Comparison of ENCODE assay signal across 2 cellular contexts in the genomic region with DNA sequence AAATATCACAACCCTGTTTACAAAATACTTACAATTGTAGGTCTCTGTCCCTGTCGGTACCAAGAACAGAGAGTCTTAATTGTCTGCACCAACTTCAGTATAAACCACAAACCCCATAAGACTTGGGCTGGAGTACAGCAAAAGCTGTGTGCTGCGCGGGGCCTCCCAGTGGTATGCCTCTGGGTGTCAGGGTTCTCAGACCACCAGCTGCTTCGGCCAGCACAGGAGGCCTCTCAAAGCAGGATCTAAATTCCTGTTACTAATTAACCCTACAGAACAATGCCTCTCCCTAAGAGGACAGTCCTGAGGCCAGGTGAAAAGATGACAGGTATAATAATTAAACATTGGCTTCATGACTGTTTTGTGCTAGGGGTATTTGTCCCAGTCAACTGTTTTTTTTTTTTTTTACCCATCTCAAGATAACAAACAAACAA.
A peak's percentile ranks its signal among the peaks of the same experiment; 100 is the strongest.
TF ChIP-seq lines count a peak whose summit lies in the region.

No MANE protein-coding gene starts in this region.

TF ChIP-seq in GM12878, 131 proteins besides CTCF, POLR2A, EP300 and RAD21:
- TF ChIP-seq NR2F1 (conservative IDR thresholded peaks at IDR 0.05) (peak; percentile 43), IKZF1 (conservative IDR thresholded peaks at IDR 0.05) (peak; percentile 28; the same call in 1 of the 2 replicates), DPF2 (IDR thresholded peaks at IDR 0.05) (peak; percentile 20; the same call in 1 of the 2 replicates), NRF1 (conservative IDR thresholded peaks at IDR 0.05; ENCODE audit: low read depth, low read length) (no peak), MTA2 (IDR thresholded peaks at IDR 0.05; ENCODE audit: low read depth) (peak; percentile 43; the same call in 1 of the 2 replicates), YBX1 (IDR thresholded peaks at IDR 0.05) (no peak), TCF12 (IDR thresholded peaks at IDR 0.05; ENCODE audit: low read depth, low read length) (0 out of 2 replicates have a peak, but pooled peaks have one; percentile 20), NBN (IDR thresholded peaks at IDR 0.05) (0 out of 2 replicates have a peak, but pooled peaks have one; percentile 16)
TF ChIP-seq in GM12878: peak in this region for 6.

TF ChIP-seq in HepG2, 621 proteins besides CTCF, POLR2A, EP300 and RAD21 (continues in another document):
- TF ChIP-seq SUZ12 (IDR thresholded peaks at IDR 0.05; ENCODE audit: low read depth, low read length) = no peak
- TF ChIP-seq CENPX (CRISPR knock-in tag; IDR thresholded peaks at IDR 0.05) = no peak
- no peak for TF ChIP-seq BCL6 (CRISPR knock-in tag; IDR thresholded peaks at IDR 0.05)
- no peak for TF ChIP-seq NFE2L2 (IDR thresholded peaks at IDR 0.05; ENCODE audit: low read length)
- TF ChIP-seq ARNT (IDR thresholded peaks at IDR 0.05) = no peak
- no peak for TF ChIP-seq EED (CRISPR knock-in tag; IDR thresholded peaks at IDR 0.05)
- TF ChIP-seq ZNF326 (CRISPR knock-in tag; IDR thresholded peaks at IDR 0.05; ENCODE audit: borderline replicate concordance) = no peak
- no peak for TF ChIP-seq GTF3A (CRISPR knock-in tag; conservative IDR thresholded peaks at IDR 0.05)
- TF ChIP-seq, protein P1, sequence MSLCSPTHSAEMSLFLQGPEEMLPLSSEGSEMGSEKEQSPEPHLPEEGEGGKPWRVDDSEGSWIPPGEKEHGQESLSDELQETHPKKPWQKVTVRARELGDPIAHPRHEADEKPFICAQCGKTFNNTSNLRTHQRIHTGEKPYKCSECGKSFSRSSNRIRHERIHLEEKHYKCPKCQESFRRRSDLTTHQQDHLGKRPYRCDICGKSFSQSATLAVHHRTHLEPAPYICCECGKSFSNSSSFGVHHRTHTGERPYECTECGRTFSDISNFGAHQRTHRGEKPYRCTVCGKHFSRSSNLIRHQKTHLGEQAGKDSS (CRISPR knock-in tag; IDR thresholded peaks at IDR 0.05; ENCODE audit: borderline replicate concordance, low read depth) = no peak
- TF ChIP-seq ZFYVE20 (CRISPR knock-in tag; IDR thresholded peaks at IDR 0.05; ENCODE audit: borderline replicate concordance, low read depth) = no peak
- no peak for TF ChIP-seq SP1 (IDR thresholded peaks at IDR 0.05)
- TF ChIP-seq SP1 (CRISPR knock-in tag; IDR thresholded peaks at IDR 0.05) = no peak
- TF ChIP-seq, protein P2, sequence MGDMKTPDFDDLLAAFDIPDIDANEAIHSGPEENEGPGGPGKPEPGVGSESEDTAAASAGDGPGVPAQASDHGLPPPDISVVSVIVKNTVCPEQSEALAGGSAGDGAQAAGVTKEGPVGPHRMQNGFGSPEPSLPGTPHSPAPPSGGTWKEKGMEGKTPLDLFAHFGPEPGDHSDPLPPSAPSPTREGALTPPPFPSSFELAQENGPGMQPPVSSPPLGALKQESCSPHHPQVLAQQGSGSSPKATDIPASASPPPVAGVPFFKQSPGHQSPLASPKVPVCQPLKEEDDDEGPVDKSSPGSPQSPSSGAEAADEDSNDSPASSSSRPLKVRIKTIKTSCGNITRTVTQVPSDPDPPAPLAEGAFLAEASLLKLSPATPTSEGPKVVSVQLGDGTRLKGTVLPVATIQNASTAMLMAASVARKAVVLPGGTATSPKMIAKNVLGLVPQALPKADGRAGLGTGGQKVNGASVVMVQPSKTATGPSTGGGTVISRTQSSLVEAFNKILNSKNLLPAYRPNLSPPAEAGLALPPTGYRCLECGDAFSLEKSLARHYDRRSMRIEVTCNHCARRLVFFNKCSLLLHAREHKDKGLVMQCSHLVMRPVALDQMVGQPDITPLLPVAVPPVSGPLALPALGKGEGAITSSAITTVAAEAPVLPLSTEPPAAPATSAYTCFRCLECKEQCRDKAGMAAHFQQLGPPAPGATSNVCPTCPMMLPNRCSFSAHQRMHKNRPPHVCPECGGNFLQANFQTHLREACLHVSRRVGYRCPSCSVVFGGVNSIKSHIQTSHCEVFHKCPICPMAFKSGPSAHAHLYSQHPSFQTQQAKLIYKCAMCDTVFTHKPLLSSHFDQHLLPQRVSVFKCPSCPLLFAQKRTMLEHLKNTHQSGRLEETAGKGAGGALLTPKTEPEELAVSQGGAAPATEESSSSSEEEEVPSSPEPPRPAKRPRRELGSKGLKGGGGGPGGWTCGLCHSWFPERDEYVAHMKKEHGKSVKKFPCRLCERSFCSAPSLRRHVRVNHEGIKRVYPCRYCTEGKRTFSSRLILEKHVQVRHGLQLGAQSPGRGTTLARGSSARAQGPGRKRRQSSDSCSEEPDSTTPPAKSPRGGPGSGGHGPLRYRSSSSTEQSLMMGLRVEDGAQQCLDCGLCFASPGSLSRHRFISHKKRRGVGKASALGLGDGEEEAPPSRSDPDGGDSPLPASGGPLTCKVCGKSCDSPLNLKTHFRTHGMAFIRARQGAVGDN (CRISPR knock-in tag; IDR thresholded peaks at IDR 0.05) = no peak; the same call in 1 of the 2 replicates
- TF ChIP-seq, protein P3, sequence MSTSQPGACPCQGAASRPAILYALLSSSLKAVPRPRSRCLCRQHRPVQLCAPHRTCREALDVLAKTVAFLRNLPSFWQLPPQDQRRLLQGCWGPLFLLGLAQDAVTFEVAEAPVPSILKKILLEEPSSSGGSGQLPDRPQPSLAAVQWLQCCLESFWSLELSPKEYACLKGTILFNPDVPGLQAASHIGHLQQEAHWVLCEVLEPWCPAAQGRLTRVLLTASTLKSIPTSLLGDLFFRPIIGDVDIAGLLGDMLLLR (CRISPR knock-in tag; IDR thresholded peaks at IDR 0.05) = no peak
- peak; percentile 69 for TF ChIP-seq HNRNPUL1 (IDR thresholded peaks at IDR 0.05; ENCODE audit: low read depth, low read length)
- no peak for TF ChIP-seq ATF7 (IDR thresholded peaks at IDR 0.05)
- TF ChIP-seq ATF7 (CRISPR knock-in tag; IDR thresholded peaks at IDR 0.05) = no peak
- no peak for TF ChIP-seq KLF6 (CRISPR knock-in tag; IDR thresholded peaks at IDR 0.05)
- peak; percentile 25; the same call in 1 of the 2 replicates for TF ChIP-seq ZNF652 (CRISPR knock-in tag; IDR thresholded peaks at IDR 0.05; ENCODE audit: borderline replicate concordance, low read depth)
- TF ChIP-seq SYNCRIP (IDR thresholded peaks at IDR 0.05; ENCODE audit: insufficient read depth, low read depth, low read length) = no peak
- TF ChIP-seq, protein P4, sequence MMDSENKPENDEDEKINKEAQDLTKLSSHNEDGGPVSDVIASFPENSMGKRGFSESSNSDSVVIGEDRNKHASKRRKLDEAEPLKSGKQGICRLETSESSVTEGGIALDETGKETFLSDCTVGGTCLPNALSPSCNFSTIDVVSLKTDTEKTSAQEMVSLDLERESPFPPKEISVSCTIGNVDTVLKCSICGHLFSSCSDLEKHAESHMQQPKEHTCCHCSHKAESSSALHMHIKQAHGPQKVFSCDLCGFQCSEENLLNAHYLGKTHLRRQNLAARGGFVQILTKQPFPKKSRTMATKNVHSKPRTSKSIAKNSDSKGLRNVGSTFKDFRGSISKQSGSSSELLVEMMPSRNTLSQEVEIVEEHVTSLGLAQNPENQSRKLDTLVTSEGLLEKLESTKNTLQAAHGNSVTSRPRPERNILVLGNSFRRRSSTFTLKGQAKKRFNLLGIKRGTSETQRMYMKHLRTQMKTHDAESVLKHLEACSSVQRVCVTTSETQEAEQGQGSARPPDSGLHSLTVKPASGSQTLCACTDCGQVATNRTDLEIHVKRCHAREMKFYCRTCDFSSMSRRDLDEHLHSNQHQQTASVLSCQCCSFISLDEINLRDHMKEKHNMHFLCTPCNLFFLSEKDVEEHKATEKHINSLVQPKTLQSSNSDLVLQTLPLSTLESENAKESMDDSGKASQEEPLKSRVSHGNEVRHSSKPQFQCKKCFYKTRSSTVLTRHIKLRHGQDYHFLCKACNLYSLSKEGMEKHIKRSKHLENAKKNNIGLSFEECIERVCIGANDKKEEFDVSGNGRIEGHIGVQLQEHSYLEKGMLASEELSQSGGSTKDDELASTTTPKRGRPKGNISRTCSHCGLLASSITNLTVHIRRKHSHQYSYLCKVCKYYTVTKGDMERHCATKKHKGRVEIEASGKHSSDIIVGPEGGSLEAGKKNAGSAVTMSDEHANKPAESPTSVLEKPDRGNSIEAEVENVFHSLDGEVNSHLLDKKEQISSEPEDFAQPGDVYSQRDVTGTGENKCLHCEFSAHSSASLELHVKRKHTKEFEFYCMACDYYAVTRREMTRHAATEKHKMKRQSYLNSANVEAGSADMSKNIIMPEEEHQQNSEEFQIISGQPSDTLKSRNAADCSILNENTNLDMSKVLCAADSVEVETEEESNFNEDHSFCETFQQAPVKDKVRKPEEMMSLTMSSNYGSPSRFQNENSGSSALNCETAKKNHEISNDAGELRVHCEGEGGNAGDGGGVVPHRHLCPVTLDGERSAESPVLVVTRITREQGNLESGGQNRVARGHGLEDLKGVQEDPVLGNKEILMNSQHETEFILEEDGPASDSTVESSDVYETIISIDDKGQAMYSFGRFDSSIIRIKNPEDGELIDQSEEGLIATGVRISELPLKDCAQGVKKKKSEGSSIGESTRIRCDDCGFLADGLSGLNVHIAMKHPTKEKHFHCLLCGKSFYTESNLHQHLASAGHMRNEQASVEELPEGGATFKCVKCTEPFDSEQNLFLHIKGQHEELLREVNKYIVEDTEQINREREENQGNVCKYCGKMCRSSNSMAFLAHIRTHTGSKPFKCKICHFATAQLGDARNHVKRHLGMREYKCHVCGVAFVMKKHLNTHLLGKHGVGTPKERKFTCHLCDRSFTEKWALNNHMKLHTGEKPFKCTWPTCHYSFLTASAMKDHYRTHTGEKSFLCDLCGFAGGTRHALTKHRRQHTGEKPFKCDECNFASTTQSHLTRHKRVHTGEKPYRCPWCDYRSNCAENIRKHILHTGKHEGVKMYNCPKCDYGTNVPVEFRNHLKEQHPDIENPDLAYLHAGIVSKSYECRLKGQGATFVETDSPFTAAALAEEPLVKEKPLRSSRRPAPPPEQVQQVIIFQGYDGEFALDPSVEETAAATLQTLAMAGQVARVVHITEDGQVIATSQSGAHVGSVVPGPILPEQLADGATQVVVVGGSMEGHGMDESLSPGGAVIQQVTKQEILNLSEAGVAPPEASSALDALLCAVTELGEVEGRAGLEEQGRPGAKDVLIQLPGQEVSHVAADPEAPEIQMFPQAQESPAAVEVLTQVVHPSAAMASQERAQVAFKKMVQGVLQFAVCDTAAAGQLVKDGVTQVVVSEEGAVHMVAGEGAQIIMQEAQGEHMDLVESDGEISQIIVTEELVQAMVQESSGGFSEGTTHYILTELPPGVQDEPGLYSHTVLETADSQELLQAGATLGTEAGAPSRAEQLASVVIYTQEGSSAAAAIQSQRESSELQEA (CRISPR knock-in tag; IDR thresholded peaks at IDR 0.05; ENCODE audit: not compliant biosample characterization) = no peak
- TF ChIP-seq ZBTB1 (CRISPR knock-in tag; IDR thresholded peaks at IDR 0.05; ENCODE audit: borderline replicate concordance) = no peak
- TF ChIP-seq, protein P5, sequence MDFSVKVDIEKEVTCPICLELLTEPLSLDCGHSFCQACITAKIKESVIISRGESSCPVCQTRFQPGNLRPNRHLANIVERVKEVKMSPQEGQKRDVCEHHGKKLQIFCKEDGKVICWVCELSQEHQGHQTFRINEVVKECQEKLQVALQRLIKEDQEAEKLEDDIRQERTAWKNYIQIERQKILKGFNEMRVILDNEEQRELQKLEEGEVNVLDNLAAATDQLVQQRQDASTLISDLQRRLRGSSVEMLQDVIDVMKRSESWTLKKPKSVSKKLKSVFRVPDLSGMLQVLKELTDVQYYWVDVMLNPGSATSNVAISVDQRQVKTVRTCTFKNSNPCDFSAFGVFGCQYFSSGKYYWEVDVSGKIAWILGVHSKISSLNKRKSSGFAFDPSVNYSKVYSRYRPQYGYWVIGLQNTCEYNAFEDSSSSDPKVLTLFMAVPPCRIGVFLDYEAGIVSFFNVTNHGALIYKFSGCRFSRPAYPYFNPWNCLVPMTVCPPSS (IDR thresholded peaks at IDR 0.05) = no peak
- TF ChIP-seq, protein P6, sequence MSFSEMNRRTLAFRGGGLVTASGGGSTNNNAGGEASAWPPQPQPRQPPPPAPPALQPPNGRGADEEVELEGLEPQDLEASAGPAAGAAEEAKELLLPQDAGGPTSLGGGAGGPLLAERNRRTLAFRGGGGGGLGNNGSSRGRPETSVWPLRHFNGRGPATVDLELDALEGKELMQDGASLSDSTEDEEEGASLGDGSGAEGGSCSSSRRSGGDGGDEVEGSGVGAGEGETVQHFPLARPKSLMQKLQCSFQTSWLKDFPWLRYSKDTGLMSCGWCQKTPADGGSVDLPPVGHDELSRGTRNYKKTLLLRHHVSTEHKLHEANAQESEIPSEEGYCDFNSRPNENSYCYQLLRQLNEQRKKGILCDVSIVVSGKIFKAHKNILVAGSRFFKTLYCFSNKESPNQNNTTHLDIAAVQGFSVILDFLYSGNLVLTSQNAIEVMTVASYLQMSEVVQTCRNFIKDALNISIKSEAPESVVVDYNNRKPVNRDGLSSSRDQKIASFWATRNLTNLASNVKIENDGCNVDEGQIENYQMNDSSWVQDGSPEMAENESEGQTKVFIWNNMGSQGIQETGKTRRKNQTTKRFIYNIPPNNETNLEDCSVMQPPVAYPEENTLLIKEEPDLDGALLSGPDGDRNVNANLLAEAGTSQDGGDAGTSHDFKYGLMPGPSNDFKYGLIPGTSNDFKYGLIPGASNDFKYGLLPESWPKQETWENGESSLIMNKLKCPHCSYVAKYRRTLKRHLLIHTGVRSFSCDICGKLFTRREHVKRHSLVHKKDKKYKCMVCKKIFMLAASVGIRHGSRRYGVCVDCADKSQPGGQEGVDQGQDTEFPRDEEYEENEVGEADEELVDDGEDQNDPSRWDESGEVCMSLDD (CRISPR knock-in tag; IDR thresholded peaks at IDR 0.05; ENCODE audit: borderline replicate concordance) = no peak
- TF ChIP-seq ZNF543 (CRISPR knock-in tag; IDR thresholded peaks at IDR 0.05) = no peak
- no peak for TF ChIP-seq ATRX (CRISPR knock-in tag; IDR thresholded peaks at IDR 0.05; ENCODE audit: borderline replicate concordance)
- no peak for TF ChIP-seq TCF7L2 (IDR thresholded peaks at IDR 0.05; ENCODE audit: low read depth, low read length)
- no peak for TF ChIP-seq ATF1 (CRISPR knock-in tag; IDR thresholded peaks at IDR 0.05)
- peak; percentile 35; the same call in 1 of the 2 replicates for TF ChIP-seq CREM (IDR thresholded peaks at IDR 0.05)
- TF ChIP-seq CREM (CRISPR knock-in tag; IDR thresholded peaks at IDR 0.05) = no peak
- no peak for TF ChIP-seq SNAPC2 (CRISPR knock-in tag; IDR thresholded peaks at IDR 0.05)
- no peak for TF ChIP-seq PRPF4 (IDR thresholded peaks at IDR 0.05; ENCODE audit: low read depth, low read length, poor library complexity, severe bottlenecking)
- TF ChIP-seq ZBTB7B (CRISPR knock-in tag; IDR thresholded peaks at IDR 0.05) = peak; percentile 88
- TF ChIP-seq REXO4 (CRISPR knock-in tag; IDR thresholded peaks at IDR 0.05; ENCODE audit: borderline replicate concordance) = no peak
- peak; percentile 73; the same call in 1 of the 2 replicates for TF ChIP-seq TBX2 (CRISPR knock-in tag; IDR thresholded peaks at IDR 0.05; ENCODE audit: borderline replicate concordance)
- TF ChIP-seq, protein P7, sequence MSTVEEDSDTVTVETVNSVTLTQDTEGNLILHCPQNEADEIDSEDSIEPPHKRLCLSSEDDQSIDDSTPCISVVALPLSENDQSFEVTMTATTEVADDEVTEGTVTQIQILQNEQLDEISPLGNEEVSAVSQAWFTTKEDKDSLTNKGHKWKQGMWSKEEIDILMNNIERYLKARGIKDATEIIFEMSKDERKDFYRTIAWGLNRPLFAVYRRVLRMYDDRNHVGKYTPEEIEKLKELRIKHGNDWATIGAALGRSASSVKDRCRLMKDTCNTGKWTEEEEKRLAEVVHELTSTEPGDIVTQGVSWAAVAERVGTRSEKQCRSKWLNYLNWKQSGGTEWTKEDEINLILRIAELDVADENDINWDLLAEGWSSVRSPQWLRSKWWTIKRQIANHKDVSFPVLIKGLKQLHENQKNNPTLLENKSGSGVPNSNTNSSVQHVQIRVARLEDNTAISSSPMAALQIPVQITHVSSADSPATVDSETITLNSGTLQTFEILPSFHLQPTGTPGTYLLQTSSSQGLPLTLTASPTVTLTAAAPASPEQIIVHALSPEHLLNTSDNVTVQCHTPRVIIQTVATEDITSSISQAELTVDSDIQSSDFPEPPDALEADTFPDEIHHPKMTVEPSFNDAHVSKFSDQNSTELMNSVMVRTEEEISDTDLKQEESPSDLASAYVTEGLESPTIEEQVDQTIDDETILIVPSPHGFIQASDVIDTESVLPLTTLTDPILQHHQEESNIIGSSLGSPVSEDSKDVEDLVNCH (CRISPR knock-in tag; IDR thresholded peaks at IDR 0.05) = no peak
- no peak for TF ChIP-seq ZNF549 (CRISPR knock-in tag; IDR thresholded peaks at IDR 0.05)
- TF ChIP-seq ZNF143 (CRISPR knock-in tag; IDR thresholded peaks at IDR 0.05) = no peak
- TF ChIP-seq ZNF746 (CRISPR knock-in tag; IDR thresholded peaks at IDR 0.05) = no peak
